ENCODE assay signal across 1 cellular context in the genomic region with DNA sequence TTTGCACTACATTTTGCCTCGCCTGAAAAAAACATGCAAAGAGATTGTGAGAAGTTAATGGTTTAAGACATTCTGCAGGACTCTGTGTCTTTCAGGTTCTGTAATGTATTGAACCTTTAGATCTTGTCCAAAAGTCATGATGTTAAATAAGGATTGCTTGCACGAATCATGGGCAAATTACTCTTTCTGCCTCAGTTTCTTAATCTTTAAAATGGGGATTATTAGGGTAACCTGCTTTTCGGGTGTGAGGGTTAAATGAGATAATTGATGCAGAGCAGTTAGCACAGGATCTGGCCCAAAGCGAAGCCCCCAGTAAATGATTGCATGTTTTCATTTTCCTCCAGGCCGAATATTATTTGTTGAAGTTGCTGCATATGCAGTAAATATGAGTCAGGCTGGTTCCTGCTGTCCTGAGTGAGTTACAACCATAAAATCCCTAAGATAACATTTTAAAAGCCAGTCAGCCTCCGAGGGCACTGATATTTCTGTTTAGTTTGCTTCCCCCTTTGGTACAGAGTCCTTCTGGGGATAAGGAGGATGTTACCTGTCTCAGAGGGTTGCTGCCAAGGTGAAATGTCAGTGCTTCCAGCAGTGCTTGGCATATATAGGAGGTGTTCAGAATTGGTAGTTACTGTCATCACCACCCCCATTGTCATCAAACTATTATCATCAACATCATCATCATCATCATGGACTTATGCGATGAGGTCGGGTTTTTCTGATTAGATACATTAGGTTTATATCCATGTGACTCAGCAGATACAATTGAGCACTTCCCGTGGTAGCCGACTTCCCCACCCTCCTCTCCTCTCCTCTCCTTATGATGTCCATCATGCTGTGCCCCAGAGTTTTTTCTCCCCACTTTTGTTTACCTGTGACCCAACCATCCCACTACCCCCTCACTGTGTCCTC.
TF ChIP-seq lines count a peak whose summit lies in the region.

No MANE protein-coding gene starts in this region.

TF ChIP-seq in endothelial cell of umbilical vein, 7 proteins besides CTCF, POLR2A, EP300 and RAD21:
- peak; percentile 15 for TF ChIP-seq FOS (IDR thresholded peaks at IDR 0.05; ENCODE audit: borderline replicate concordance, insufficient read depth, low read length)
- no peak for TF ChIP-seq GATA2 (IDR thresholded peaks at IDR 0.05; ENCODE audit: insufficient read depth, insufficient read length, low read depth, low read length)
- TF ChIP-seq POLR2AphosphoS5 (IDR thresholded peaks at IDR 0.05; ENCODE audit: insufficient read depth, low read depth, low read length) = no peak
- TF ChIP-seq, protein P1, sequence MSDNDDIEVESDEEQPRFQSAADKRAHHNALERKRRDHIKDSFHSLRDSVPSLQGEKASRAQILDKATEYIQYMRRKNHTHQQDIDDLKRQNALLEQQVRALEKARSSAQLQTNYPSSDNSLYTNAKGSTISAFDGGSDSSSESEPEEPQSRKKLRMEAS (IDR thresholded peaks at IDR 0.05; ENCODE audit: insufficient read depth, insufficient read length) = no peak
- TF ChIP-seq JUN (IDR thresholded peaks at IDR 0.05; ENCODE audit: borderline replicate concordance, insufficient read depth, insufficient read length, low read depth) = no peak
- no peak for TF ChIP-seq EZH2 (IDR thresholded peaks at IDR 0.05; ENCODE audit: borderline replicate concordance, low read depth, low read length, severe bottlenecking)
